9 cellular contexts compared by ENCODE assay signal in genomic region chr1:51313961-51314777, GRCh38. TPM values are rescaled to one million over a fixed set of nuclear protein-coding genes. Genes with fewer than 3 reads are reported as not detected.
A peak's percentile ranks its signal among the peaks of the same experiment; 100 is the strongest.
DNase-seq lines count a peak whose midpoint lies in the region; ATAC-seq and TF ChIP-seq lines count a peak whose summit lies in the region.
"Had no signal": no experiment of that assay in that cellular context is flagged by ENCODE, and none has a peak within 500 bp of the region (broad histone marks: within the 10 kb centered on the region; RNA-seq: fewer than 3 reads in every experiment).

No MANE protein-coding gene starts in this region.

- WGBS in neuronal stem cell (ENCODE audit: extremely low coverage in 2 of 2, insufficient read length in 2 of 2, insufficient replicate concordance in 1 of 2), 2 donors: no CpG with 5 or more reads among the region's 12 CpGs

- H4K91ac ChIP-seq in neuronal stem cell (ENCODE audit: low read depth, low read length, poor library complexity): no peak overlapping the region

- H3K4me1 ChIP-seq in Loucy (ENCODE audit: insufficient read depth, low read length, poor library complexity, severe bottlenecking): peaks cover 46% of the 10 kb centered on the region
- peaks cover 2 to 8% of the 10 kb centered on the region in 2 donors for H3K4me1 ChIP-seq in neuronal stem cell (ENCODE audit: control insufficient read depth in 2 of 2, insufficient read depth in 1 of 2, low read depth in 1 of 2, low read length in 2 of 2)

- TF ChIP-seq CTCF in Loucy (conservative IDR thresholded peaks at IDR 0.05; ENCODE audit: low read length): no peak

- no peak overlapping the region for H3K4ac ChIP-seq in neuronal stem cell (ENCODE audit: low read length)

- H3K4me2 ChIP-seq in Loucy (ENCODE audit: low read depth, low read length, poor library complexity, severe bottlenecking) (peak overlapping the region; percentile 45), neuronal stem cell (ENCODE audit: insufficient read depth, low read length, poor library complexity, severe bottlenecking) (no peak overlapping the region)

- DNase-seq in COLO668 (lab: John Stamatoyannopoulos, UW; ENCODE audit: unreplicated experiment) (peak; percentile 70), dermis microvascular lymphatic vessel endothelial cell (ENCODE audit: low read depth in 2 of 2) (peak; percentile 28 to 89), neuronal stem cell (ENCODE audit: low spot score) (no peak), C1 segment of cervical spinal cord (lab: John Stamatoyannopoulos, UW) (no peak), activated gamma-delta T cell treated with Interleukin-2 at 50 U/mL for 16 hours (no peak)
- no peak for DNase-seq in stimulated activated naive CD4-positive, alpha-beta T cell (lab: John Stamatoyannopoulos, UW)

- H3K4me3 ChIP-seq in Loucy (ENCODE audit: low read length, poor library complexity, severe bottlenecking) (no peak overlapping the region), neuronal stem cell (ENCODE audit: low read length in 2 of 2) (no peak overlapping the region)

- no peaks in the 10 kb centered on the region for H3K9me2 ChIP-seq in Loucy (replicated peaks; ENCODE audit: low read depth, low read length)

- ATAC-seq in GM18907 (IDR thresholded peaks at IDR 0.05; ENCODE audit: unreplicated experiment): no peak
- ATAC-seq: stimulated activated memory B cell treated with anti-CD40 and anti-IgM and Interleukin-4, amounts not matched to agents 10 μg/mL and 1 μg/mL and 100 μg/mL, for 72 hours had no signal

- no peaks in the 10 kb centered on the region for H4K20me1 ChIP-seq in Loucy (ENCODE audit: insufficient read depth, low read length, poor library complexity, severe bottlenecking)

- no peaks in the 10 kb centered on the region for H3K79me1 ChIP-seq in neuronal stem cell (ENCODE audit: low read depth, low read length)

- H2BK15ac ChIP-seq in neuronal stem cell (ENCODE audit: low read length): no peak overlapping the region

- H3K18ac ChIP-seq in neuronal stem cell (ENCODE audit: low read length): peak overlapping the region; percentile 12

- no peak overlapping the region for H2BK12ac ChIP-seq in neuronal stem cell (ENCODE audit: low read length)

- no peak overlapping the region for H2BK120ac ChIP-seq in neuronal stem cell (ENCODE audit: low read depth, low read length)

- no peak overlapping the region for H4K8ac ChIP-seq in neuronal stem cell (ENCODE audit: low read depth, low read length)

- H2AFZ ChIP-seq in Loucy (ENCODE audit: low read length) (peak overlapping the region; percentile 82), neuronal stem cell (ENCODE audit: low read length) (no peak overlapping the region)

- no peaks in the 10 kb centered on the region for H3K79me2 ChIP-seq in Loucy (ENCODE audit: insufficient read depth, low read length)

- no peak overlapping the region for H3K14ac ChIP-seq in neuronal stem cell (ENCODE audit: low read length)

- no peaks in the 10 kb centered on the region for H3K36me3 ChIP-seq in Loucy (ENCODE audit: insufficient read depth, low read length)
- no peaks in the 10 kb centered on the region for H3K36me3 ChIP-seq in neuronal stem cell (replicated peaks in 1 of 2; ENCODE audit: control insufficient read depth in 2 of 2, insufficient read depth in 2 of 2, low read length in 2 of 2)

- H3K27me3 ChIP-seq in Loucy (ENCODE audit: insufficient read depth, low read length, poor library complexity, severe bottlenecking) (no peaks in the 10 kb centered on the region), neuronal stem cell (ENCODE audit: control insufficient read depth in 3 of 3, insufficient read depth in 3 of 3, low read depth in 1 of 3, low read length in 3 of 3) (peaks cover 0 to 6% (median 0%) of the 10 kb centered on the region in 3 experiments)

- H3K27ac ChIP-seq in neuronal stem cell (replicated peaks; ENCODE audit: low read length): no peak overlapping the region

- no peaks in the 10 kb centered on the region for H3K9me3 ChIP-seq in Loucy (ENCODE audit: insufficient read depth, low read depth, low read length)
- H3K9me3 ChIP-seq in neuronal stem cell (replicated peaks in 1 of 2; ENCODE audit: control insufficient read depth in 2 of 2, insufficient read depth in 1 of 2, low read depth in 1 of 2, low read length in 2 of 2): no peaks in the 10 kb centered on the region

- peak overlapping the region; percentile 4 for H3K23ac ChIP-seq in neuronal stem cell (ENCODE audit: low read depth, low read length, poor library complexity)

- H2BK5ac ChIP-seq in neuronal stem cell (ENCODE audit: low read length): no peak overlapping the region

- H3K9ac ChIP-seq in Loucy (ENCODE audit: low read depth, low read length, poor library complexity, severe bottlenecking) (peak overlapping the region; percentile 43), neuronal stem cell (ENCODE audit: low read depth, low read length, poor library complexity) (no peak overlapping the region)

- no peak overlapping the region for H2AK5ac ChIP-seq in neuronal stem cell (ENCODE audit: low read depth, low read length)

- H3F3A ChIP-seq in Loucy (ENCODE audit: low read depth): no peaks in the 10 kb centered on the region

RNA-seq across cellular contexts. Expression of gene TTC39A, which starts 16.2 kb away (rescaled TPM):
- total RNA-seq in dermis microvascular lymphatic vessel endothelial cell: 3.5 and 6.3 TPM in 2 replicates
- 0.89 TPM for polyA plus RNA-seq in neuronal stem cell (2013, experiment 1 of 2)
- polyA plus RNA-seq in neuronal stem cell (2013, experiment 2 of 2): 0.71 TPM

Comparison
In these comparisons a context has a peak if more than half of its experiments do, and no peak if none do; other contexts are left out.
1. DNase-seq: peak in COLO668 (single experiment) and dermis microvascular lymphatic vessel endothelial cell (2 of 2); none in neuronal stem cell (single experiment), stimulated activated naive CD4-positive, alpha-beta T cell (0 of 6), C1 segment of cervical spinal cord (0 of 14) and activated gamma-delta T cell treated with Interleukin-2 at 50 U/mL for 16 hours (single experiment).